Comparison of ENCODE assay signal across 18 cellular contexts in genomic region chr10:63434866-63435854, GRCh38. TPM values are rescaled to one million over a fixed set of nuclear protein-coding genes. Genes with fewer than 3 reads are reported as not detected.
A peak's percentile ranks its signal among the peaks of the same experiment; 100 is the strongest.
DNase-seq lines count a peak whose midpoint lies in the region; ATAC-seq and TF ChIP-seq lines count a peak whose summit lies in the region.
"Had no signal": no experiment of that assay in that cellular context is flagged by ENCODE, and none has a peak within 500 bp of the region (broad histone marks: within the 10 kb centered on the region; RNA-seq: fewer than 3 reads in every experiment).

No MANE protein-coding gene starts in this region.

- no peak overlapping the region for H3K9ac ChIP-seq in GM23248
- H3K9ac ChIP-seq: SK-N-SH had no signal

- POLR2A ChIA-PET in A673 (lab: Charles Lee; ENCODE audit: low non-redundant PET), result no interaction called here
- POLR2A ChIA-PET in activated CD4-positive, alpha-beta T cell treated with anti-CD3 and anti-CD28 coated beads, Interleukin-2, amount 10 ng/mL, durations not matched to agents 7 days and 5 days (lab: Charles Lee), result interaction anchor here (0.6 kb wide), 1 partner anchor 45 kb away, joined by 3 read pairs; no protein-coding TSS in a partner anchor

- peaks cover 39% of the 10 kb centered on the region for H3K4me1 Mint-ChIP-seq in chondrocyte (ENCODE audit: low read depth)
- peaks cover 27% of the 10 kb centered on the region for H3K4me1 Mint-ChIP-seq in nephron
- peaks cover 9% of the 10 kb centered on the region for H3K4me1 Mint-ChIP-seq in activated T-helper 2 cell treated with anti-CD3 and anti-CD28 coated beads, Interferon-gamma antibody, Interleukin-2, Interleukin-4, amounts not matched to agents 10 μg/mL and 5 μg/mL and 100 μg/mL, durations not matched to agents 14 hours and 24 hours and 36 hours (ENCODE audit: low read depth)
- H3K4me1 Mint-ChIP-seq in activated CD4-positive, alpha-beta T cell treated with anti-CD3 and anti-CD28 coated beads, Interleukin-2, amount 10 ng/mL, durations not matched to agents 7 days and 5 days, result peaks cover 12% of the 10 kb centered on the region

- H3K27me3 Mint-ChIP-seq in chondrocyte (ENCODE audit: low read depth) (no peaks in the 10 kb centered on the region), nephron (ENCODE audit: low read depth) (no peaks in the 10 kb centered on the region)
- H3K27me3 Mint-ChIP-seq in activated T-helper 2 cell treated with anti-CD3 and anti-CD28 coated beads, Interferon-gamma antibody, Interleukin-2, Interleukin-4, amounts not matched to agents 10 μg/mL and 5 μg/mL and 100 μg/mL, durations not matched to agents 14 hours and 24 hours and 36 hours (ENCODE audit: low read depth), result no peaks in the 10 kb centered on the region
- no peaks in the 10 kb centered on the region for H3K27me3 Mint-ChIP-seq in activated CD4-positive, alpha-beta T cell treated with anti-CD3 and anti-CD28 coated beads, Interleukin-2, amount 10 ng/mL, durations not matched to agents 7 days and 5 days
- H3K27me3 Mint-ChIP-seq: brain had no signal

- intact Hi-C loops in A673 (cut with micrococcal nuclease; ENCODE audit: unreplicated experiment), result no loop called here
- intact Hi-C loops in activated T-helper 2 cell treated with anti-CD3 and anti-CD28 coated beads, Interferon-gamma antibody, Interleukin-2, Interleukin-4, amounts not matched to agents 10 μg/mL and 5 μg/mL and 100 μg/mL, durations not matched to agents 14 hours and 24 hours and 36 hours (cut with micrococcal nuclease), result loop anchor here (10.0 kb wide), 1 partner anchor 50 kb away; no protein-coding TSS in a partner anchor
- intact Hi-C loops in adrenal gland (cut with DNase I), result no loop called here

- CTCF ChIA-PET in A673 (lab: Charles Lee), result no interaction called here
- CTCF ChIA-PET in activated CD4-positive, alpha-beta T cell treated with anti-CD3 and anti-CD28 coated beads, Interleukin-2, amount 10 ng/mL, durations not matched to agents 7 days and 5 days (lab: Charles Lee), result interaction anchor here (1.5 kb wide), 1 partner anchor 11 kb away, joined by 5 read pairs; no protein-coding TSS in a partner anchor

- peaks cover 7% of the 10 kb centered on the region for H3F3A ChIP-seq in GM23248 (ENCODE audit: insufficient read depth)

- H3K9me3 Mint-ChIP-seq in chondrocyte (ENCODE audit: low read depth) (no peaks in the 10 kb centered on the region), nephron (no peaks in the 10 kb centered on the region)
- no peaks in the 10 kb centered on the region for H3K9me3 Mint-ChIP-seq in activated T-helper 2 cell treated with anti-CD3 and anti-CD28 coated beads, Interferon-gamma antibody, Interleukin-2, Interleukin-4, amounts not matched to agents 10 μg/mL and 5 μg/mL and 100 μg/mL, durations not matched to agents 14 hours and 24 hours and 36 hours
- peaks cover 3% of the 10 kb centered on the region for H3K9me3 Mint-ChIP-seq in activated CD4-positive, alpha-beta T cell treated with anti-CD3 and anti-CD28 coated beads, Interleukin-2, amount 10 ng/mL, durations not matched to agents 7 days and 5 days

- H4K20me1 ChIP-seq in GM23248 (ENCODE audit: insufficient read depth), result 0 out of 2 replicates have a peak, but pooled peaks cover 9% of the 10 kb centered on the region

- 69 to 71% methylated on average over 13 of the region's 13 CpGs for WGBS in GM23248 (ENCODE audit: low coverage in 1 of 2, low lambda C conversion rate in 2 of 2, missing lambda C conversion rate in 2 of 2), 2 experiments
- WGBS in adrenal gland, 4 donors, result 85 to 86% (median 85%) methylated on average over 13 of the region's 13 CpGs

- H3K9me2 ChIP-seq in GM23248 (ENCODE audit: insufficient read depth), result no peaks in the 10 kb centered on the region
- H3K9me2 ChIP-seq: SK-N-SH had no signal

- H3K27ac Mint-ChIP-seq in chondrocyte (ENCODE audit: unreplicated experiment), result peak overlapping the region; percentile 52
- peak overlapping the region; percentile 10 to 18 (median 11) for H3K27ac Mint-ChIP-seq in nephron
- H3K27ac Mint-ChIP-seq in activated T-helper 2 cell treated with anti-CD3 and anti-CD28 coated beads, Interferon-gamma antibody, Interleukin-2, Interleukin-4, amounts not matched to agents 10 μg/mL and 5 μg/mL and 100 μg/mL, durations not matched to agents 14 hours and 24 hours and 36 hours, result no peak overlapping the region
- no peak overlapping the region for H3K27ac Mint-ChIP-seq in activated CD4-positive, alpha-beta T cell treated with anti-CD3 and anti-CD28 coated beads, Interleukin-2, amount 10 ng/mL, durations not matched to agents 7 days and 5 days
- H3K27ac Mint-ChIP-seq: activated naive CD4-positive, alpha-beta T cell treated with anti-CD3 and anti-CD28 coated beads for 36 hours had no signal

- no peaks in the 10 kb centered on the region for H3K9me3 ChIP-seq in A673 (ENCODE audit: low read depth, low read length, poor library complexity, severe bottlenecking)
- H3K9me3 ChIP-seq in GM23248 (ENCODE audit: low read depth), result no peaks in the 10 kb centered on the region
- no peaks in the 10 kb centered on the region for H3K9me3 ChIP-seq in adrenal gland (replicated peaks in 1 of 3)
- H3K9me3 ChIP-seq: Caco-2, psoas muscle, SK-N-SH had no signal

- H3K36me3 Mint-ChIP-seq in chondrocyte (ENCODE audit: low read depth), result peaks cover 6% of the 10 kb centered on the region
- H3K36me3 Mint-ChIP-seq in nephron (ENCODE audit: low read depth), result peaks cover 19% of the 10 kb centered on the region
- peaks cover 4% of the 10 kb centered on the region for H3K36me3 Mint-ChIP-seq in activated T-helper 2 cell treated with anti-CD3 and anti-CD28 coated beads, Interferon-gamma antibody, Interleukin-2, Interleukin-4, amounts not matched to agents 10 μg/mL and 5 μg/mL and 100 μg/mL, durations not matched to agents 14 hours and 24 hours and 36 hours (ENCODE audit: low read depth)
- peaks cover 11% of the 10 kb centered on the region for H3K36me3 Mint-ChIP-seq in activated CD4-positive, alpha-beta T cell treated with anti-CD3 and anti-CD28 coated beads, Interleukin-2, amount 10 ng/mL, durations not matched to agents 7 days and 5 days (ENCODE audit: low read depth)

- in situ Hi-C loops in GM23248 (cut with MboI), result no loop called here

- no peaks in the 10 kb centered on the region for H3K36me3 ChIP-seq in A673 (ENCODE audit: insufficient read depth, low read length, poor library complexity, severe bottlenecking)
- H3K36me3 ChIP-seq in GM23248 (ENCODE audit: low read depth), result no peaks in the 10 kb centered on the region
- no peaks in the 10 kb centered on the region for H3K36me3 ChIP-seq in adrenal gland (replicated peaks in 1 of 2)

- H2AFZ ChIP-seq in GM23248, result no peak overlapping the region

- no peak for TF ChIP-seq POLR2A in adrenal gland (IDR thresholded peaks at IDR 0.05)

- no TSS peak for BruUV-seq in A673 (replicated peaks; lab: Mats Ljungman, UMichigan)

- H3K4me1 ChIP-seq in A673 (ENCODE audit: insufficient read depth, low read length, poor library complexity, severe bottlenecking) (peaks cover 72% of the 10 kb centered on the region), GM23248 (ENCODE audit: insufficient read depth) (peaks cover 49% of the 10 kb centered on the region), adrenal gland (replicated peaks in 1 of 2) (peaks cover 3 to 55% of the 10 kb centered on the region in 2 donors)

- no peak overlapping the region for H3K4me3 ChIP-seq in A673 (ENCODE audit: low read depth, low read length, poor library complexity, severe bottlenecking)
- H3K4me3 ChIP-seq in GM23248, result no peak overlapping the region
- H3K4me3 ChIP-seq in adrenal gland, result no peak overlapping the region
- H3K4me3 ChIP-seq: psoas muscle had no signal

- no peak for DNase-seq in A673 (ENCODE audit: low spot score)
- DNase-seq in GM23248, result no peak
- DNase-seq in chondrocyte (ENCODE audit: low spot score), result no peak
- DNase-seq in activated T-helper 2 cell treated with anti-CD3 and anti-CD28 coated beads, Interferon-gamma antibody, Interleukin-2, Interleukin-4, amounts not matched to agents 10 μg/mL and 5 μg/mL and 100 μg/mL, durations not matched to agents 14 hours and 24 hours and 36 hours (ENCODE audit: low spot score), result no peak
- no peak for DNase-seq in activated CD4-positive, alpha-beta T cell treated with anti-CD3 and anti-CD28 coated beads, Interleukin-2, amount 10 ng/mL, durations not matched to agents 7 days and 5 days
- no peak for DNase-seq in adrenal gland
- DNase-seq: activated CD4-positive, alpha-beta T cell treated with anti-CD3 and anti-CD28 coated beads for 48 hours; activated naive CD4-positive, alpha-beta T cell treated with anti-CD3 and anti-CD28 coated beads for 36 hours; AML-193; Caco-2; kidney glomerular epithelial cell; NCI-H1694 treated with DMSO at 0.1 percent for 48 hours; NCI-H510A treated with DMSO at 0.1 percent for 48 hours; psoas muscle; SK-N-SH had no signal

- H3K27me3 ChIP-seq in A673 (replicated peaks; ENCODE audit: insufficient read depth, low read depth, low read length, poor library complexity) (no peaks in the 10 kb centered on the region), GM23248 (replicated peaks; ENCODE audit: insufficient read depth) (no peaks in the 10 kb centered on the region), adrenal gland (no peaks in the 10 kb centered on the region)

- ATAC-seq in GM21423 (IDR thresholded peaks at IDR 0.05; ENCODE audit: unreplicated experiment), result no peak

- peaks cover 100% of the 10 kb centered on the region for H3K79me2 ChIP-seq in GM23248 (ENCODE audit: insufficient read depth)

- H3K27ac ChIP-seq in A673 (ENCODE audit: low read depth, low read length, poor library complexity, severe bottlenecking) (peak overlapping the region; percentile 15), GM23248 (no peak overlapping the region), adrenal gland (no peak overlapping the region)
- H3K27ac ChIP-seq: psoas muscle had no signal

- TF ChIP-seq CTCF in A673 (conservative IDR thresholded peaks at IDR 0.05; ENCODE audit: low read depth, low read length) (no peak), chondrocyte (IDR thresholded peaks at IDR 0.05) (no peak), nephron (IDR thresholded peaks at IDR 0.05; ENCODE audit: unreplicated experiment in 3 of 3) (no peak), adrenal gland (IDR thresholded peaks at IDR 0.05) (no peak)

- H3K4me3 Mint-ChIP-seq in chondrocyte (ENCODE audit: unreplicated experiment), result no peak overlapping the region
- H3K4me3 Mint-ChIP-seq in nephron, result no peak overlapping the region
- H3K4me3 Mint-ChIP-seq in activated T-helper 2 cell treated with anti-CD3 and anti-CD28 coated beads, Interferon-gamma antibody, Interleukin-2, Interleukin-4, amounts not matched to agents 10 μg/mL and 5 μg/mL and 100 μg/mL, durations not matched to agents 14 hours and 24 hours and 36 hours (ENCODE audit: low read depth), result no peak overlapping the region
- H3K4me3 Mint-ChIP-seq in activated CD4-positive, alpha-beta T cell treated with anti-CD3 and anti-CD28 coated beads, Interleukin-2, amount 10 ng/mL, durations not matched to agents 7 days and 5 days, result no peak overlapping the region
- H3K4me3 Mint-ChIP-seq: activated naive CD4-positive, alpha-beta T cell treated with anti-CD3 and anti-CD28 coated beads for 36 hours had no signal

- peak overlapping the region; percentile 11 for H3K4me2 ChIP-seq in GM23248 (ENCODE audit: unreplicated experiment)

RNA-seq across cellular contexts. Expression of gene JMJD1C, which starts 30.6 kb away (rescaled TPM):
- 68.2 and 71.4 TPM in 2 replicates for total RNA-seq in A673 (2021)
- total RNA-seq in GM23248 (2014; rRNA removed; shearing (Covaris generic)), result 74.3 and 76.5 TPM in 2 replicates
- polyA plus RNA-seq in GM23248 (2016; fragmentation: Nextera tagmentation; extraction: Ambion mirVana), result 30.3 and 34.6 TPM in 2 replicates
- 72.9 to 81.3 TPM (median 77.0 TPM) in 3 replicates for total RNA-seq in chondrocyte
- total RNA-seq in activated T-helper 2 cell treated with anti-CD3 and anti-CD28 coated beads, Interferon-gamma antibody, Interleukin-2, Interleukin-4, amounts not matched to agents 10 μg/mL and 5 μg/mL and 100 μg/mL, durations not matched to agents 14 hours and 24 hours and 36 hours, result 33.8 and 35.2 TPM in 2 replicates
- total RNA-seq in activated CD4-positive, alpha-beta T cell treated with anti-CD3 and anti-CD28 coated beads, Interleukin-2, amount 10 ng/mL, durations not matched to agents 7 days and 5 days, result 10 to 100 TPM; 57.4 to 62.2 TPM
- total RNA-seq in adrenal gland, result 100 to 1,000 TPM in 2 of 8 donors, 10 to 100 TPM in 6; 36.0 to 124 (median 57.2) TPM
- polyA plus RNA-seq in adrenal gland, result 10 to 100 TPM; 36.1 to 64.4 (median 48.1) TPM

Comparison
In these comparisons a context has a peak if more than half of its experiments do, and no peak if none do; other contexts are left out.
1. H3K27ac Mint-ChIP-seq: peak in chondrocyte (single experiment) and nephron (3 of 3); none in activated T-helper 2 cell treated with anti-CD3 and anti-CD28 coated beads, Interferon-gamma antibody, Interleukin-2, Interleukin-4, amounts not matched to agents 10 μg/mL and 5 μg/mL and 100 μg/mL, durations not matched to agents 14 hours and 24 hours and 36 hours (single experiment) and activated CD4-positive, alpha-beta T cell treated with anti-CD3 and anti-CD28 coated beads, Interleukin-2, amount 10 ng/mL, durations not matched to agents 7 days and 5 days (single experiment).